1 cellular context compared by ENCODE assay signal in genomic region chr16:30926937-30927788, GRCh38.
TF ChIP-seq lines count a peak whose summit lies in the region.

No MANE protein-coding gene starts in this region.

TF ChIP-seq in SK-N-SH, 30 proteins besides CTCF, POLR2A, EP300 and RAD21 (continued from another document):
- TF ChIP-seq USF2 (IDR thresholded peaks at IDR 0.05; ENCODE audit: borderline replicate concordance, low read depth, low read length), result no peak
- TF ChIP-seq TCF12 (IDR thresholded peaks at IDR 0.05), result no peak
TF ChIP-seq in SK-N-SH: peak in this region for 0.
